ENCODE assay signal across 1 cellular context in genomic region chr3:185796431-185797107, GRCh38.
TF ChIP-seq lines count a peak whose summit lies in the region.

No MANE protein-coding gene starts in this region.

TF ChIP-seq in GM23338, 12 proteins besides CTCF, POLR2A, EP300 and RAD21 (continued from another document):
- no peak for TF ChIP-seq ZNF462 (CRISPR knock-in tag; IDR thresholded peaks at IDR 0.05)
- TF ChIP-seq ETS1 (IDR thresholded peaks at IDR 0.05) = no peak
- no peak for TF ChIP-seq ZNF331 (CRISPR knock-in tag; IDR thresholded peaks at IDR 0.05; ENCODE audit: low read depth)
- no peak for TF ChIP-seq EZH2 (IDR thresholded peaks at IDR 0.05; ENCODE audit: low read depth, unreplicated experiment)
- no peak for TF ChIP-seq POLR2AphosphoS5 (IDR thresholded peaks at IDR 0.05; ENCODE audit: low read depth)
